26 cellular contexts compared by ENCODE assay signal in genomic region chr13:70950664-70951063, GRCh38.
"Had no signal": no experiment of that assay in that cellular context is flagged by ENCODE, and none has a peak within 500 bp of the region (broad histone marks: within the 10 kb centered on the region; RNA-seq: fewer than 3 reads in every experiment).

No MANE protein-coding gene starts in this region.

- H3K36me3 ChIP-seq: esophagus squamous epithelium, gastroesophageal sphincter, heart left ventricle, lower lobe of right lung had no signal

- H3K4me1 ChIP-seq: esophagus squamous epithelium, gastroesophageal sphincter, heart left ventricle, lower lobe of right lung had no signal

- H3K27ac ChIP-seq: coronary artery, dorsolateral prefrontal cortex, epithelial cell of prostate, esophagus squamous epithelium, gastroesophageal sphincter, heart left ventricle, hepatocyte, lower lobe of right lung had no signal

- ATAC-seq: esophagus mucosa, gastroesophageal sphincter, heart left ventricle, left colon, left lobe of liver, left ventricle myocardium superior, lower lobe of right lung, mucosa of descending colon had no signal

- H3K27me3 ChIP-seq: dorsolateral prefrontal cortex, esophagus squamous epithelium, gastroesophageal sphincter, heart left ventricle, hepatocyte had no signal

- DNase-seq: dermis blood vessel endothelial cell; dorsolateral prefrontal cortex; effector CD4-positive, alpha-beta T cell; effector memory CD4-positive, alpha-beta T cell; erythroblast; esophagus squamous epithelium; foreskin fibroblast; foreskin melanocyte; heart left ventricle; hypothalamus; immature natural killer cell; islet precursor cell; kidney; kidney glomerular epithelial cell; left colon; left ventricle myocardium superior; lower lobe of right lung; mesenchymal stem cell; mucosa of descending colon; naive B cell had no signal

- H3K9me3 ChIP-seq: gastroesophageal sphincter, heart left ventricle, lower lobe of right lung, mucosa of descending colon had no signal

- H3K4me3 ChIP-seq: coronary artery, dorsolateral prefrontal cortex, esophagus squamous epithelium, gastroesophageal sphincter, heart left ventricle, hepatocyte, lower lobe of right lung, mucosa of descending colon had no signal
